8 cellular contexts compared by ENCODE assay signal in genomic region chr4:6574747-6575502, GRCh38. TPM values are rescaled to one million over a fixed set of nuclear protein-coding genes. Genes with fewer than 3 reads are reported as not detected.
DNase-seq lines count a peak whose midpoint lies in the region; ATAC-seq and TF ChIP-seq lines count a peak whose summit lies in the region.

MAN2B2 (plus strand) TSS chr4:6575189; CDS start chr4:6575211, 22 bp downstream.

- peak within 1 kb of the TSS; percentile 92 to 93 for H3K27ac Mint-ChIP-seq in stimulated activated naive CD8-positive, alpha-beta T cell treated with anti-CD3 and anti-CD28 coated beads, Interleukin-15, amount 100 ng/mL, for 72 hours

- no peaks in the 10 kb centered on the region for H3K9me2 ChIP-seq in DOHH2 (replicated peaks; ENCODE audit: control insufficient read depth, low read length)
- no peaks in the 10 kb centered on the region for H3K9me2 ChIP-seq in neural cell (ENCODE audit: insufficient read depth, low read length)

- ATAC-seq in GM21717 (IDR thresholded peaks at IDR 0.05; ENCODE audit: unreplicated experiment), result peak; percentile 93
- peak; percentile 92 for ATAC-seq in stimulated activated naive CD8-positive, alpha-beta T cell treated with anti-CD3 and anti-CD28 coated beads, Interleukin-15, amount 100 ng/mL, for 72 hours

- peak within 1 kb of the TSS; percentile 91 to 95 for H3K4me3 Mint-ChIP-seq in stimulated activated naive CD8-positive, alpha-beta T cell treated with anti-CD3 and anti-CD28 coated beads, Interleukin-15, amount 100 ng/mL, for 72 hours

- H2AFZ ChIP-seq in neural cell (ENCODE audit: low read depth, low read length), result peak within 1 kb of the TSS; percentile 78

- H3K4me2 ChIP-seq in DOHH2 (ENCODE audit: low read length) (peak within 1 kb of the TSS; percentile 97), neural cell (ENCODE audit: low read length) (peak within 1 kb of the TSS; percentile 90)

- H3K4me1 Mint-ChIP-seq in stimulated activated naive CD8-positive, alpha-beta T cell treated with anti-CD3 and anti-CD28 coated beads, Interleukin-15, amount 100 ng/mL, for 72 hours, result peaks cover 18% of the 10 kb centered on the region

- no peak for TF ChIP-seq CTCF in DOHH2 (IDR thresholded peaks at IDR 0.05; ENCODE audit: low read depth, low read length, poor library complexity, severe bottlenecking)
- TF ChIP-seq CTCF in RWPE1 (conservative IDR thresholded peaks at IDR 0.05; ENCODE audit: low read depth), result no peak
- no peak for TF ChIP-seq CTCF in neural cell (IDR thresholded peaks at IDR 0.05; ENCODE audit: poor library complexity, severe bottlenecking)

- peaks cover 11% of the 10 kb centered on the region for H3K4me1 ChIP-seq in DOHH2 (ENCODE audit: control insufficient read depth, low read length)

- POLR2A ChIA-PET in RWPE1 (lab: Yijun Ruan, JAX; ENCODE audit: low non-redundant PET), result no interaction called here

- H3K36me3 ChIP-seq in DOHH2 (ENCODE audit: control insufficient read depth, low read length) (peaks cover 16% of the 10 kb centered on the region), neural cell (ENCODE audit: insufficient read depth, low read length) (no peaks in the 10 kb centered on the region)

- CTCF ChIA-PET in RWPE1 (lab: Yijun Ruan, JAX), result interaction anchor here (0.6 to 1.2 kb wide), 2 partner anchors 311 to 424 kb away, joined by 3 to 4 read pairs; no protein-coding TSS in a partner anchor

- H3K9me3 Mint-ChIP-seq in stimulated activated naive CD8-positive, alpha-beta T cell treated with anti-CD3 and anti-CD28 coated beads, Interleukin-15, amount 100 ng/mL, for 72 hours, result peaks cover 4 to 18% of the 10 kb centered on the region in 2 donors

- TF ChIP-seq RAD21 in neural cell (conservative IDR thresholded peaks at IDR 0.05), result peak; percentile 31

- TF ChIP-seq EP300 in neural cell (conservative IDR thresholded peaks at IDR 0.05; ENCODE audit: poor library complexity, severe bottlenecking), result no peak

- DNase-seq in KG1 (lab: John Stamatoyannopoulos, UW), result peak; percentile 32
- peak; percentile 86 for DNase-seq in RWPE1 (ENCODE audit: low spot score)
- DNase-seq in activated effector memory CD4-positive, alpha-beta T cell treated with Interleukin-2 at 50 U/mL for 16 hours, result peak; percentile 80
- peak; percentile 30 for DNase-seq in fibroblast of the conjunctiva (ENCODE audit: low read depth)
- peak; percentile 77 to 81 for DNase-seq in stimulated activated naive CD8-positive, alpha-beta T cell treated with anti-CD3 and anti-CD28 coated beads, Interleukin-15, amount 100 ng/mL, for 72 hours

- peak within 1 kb of the TSS; percentile 69 for H3K9ac ChIP-seq in neural cell (ENCODE audit: low read length)

- H3K79me2 ChIP-seq in DOHH2 (ENCODE audit: control insufficient read depth, low read length) (peaks cover 9% of the 10 kb centered on the region), neural cell (replicated peaks; ENCODE audit: insufficient read depth, low read length) (no peaks in the 10 kb centered on the region)

- H3K27ac ChIP-seq in DOHH2 (ENCODE audit: low read depth, low read length) (0 out of 2 replicates have a peak within 1 kb of the TSS, but pooled peaks have one; percentile 7), RWPE1 (peak within 1 kb of the TSS; percentile 52), neural cell (ENCODE audit: low read length) (no peak within 1 kb of the TSS)

- H3F3A ChIP-seq in DOHH2 (ENCODE audit: control insufficient read depth, insufficient read depth) (no peaks in the 10 kb centered on the region), neural cell (ENCODE audit: insufficient read depth, low read length, poor library complexity, severe bottlenecking) (no peaks in the 10 kb centered on the region)

- H3K9me3 ChIP-seq in DOHH2 (ENCODE audit: control insufficient read depth, insufficient read depth, low read length) (no peaks in the 10 kb centered on the region), neural cell (ENCODE audit: low read length) (no peaks in the 10 kb centered on the region)

- H3K27me3 Mint-ChIP-seq in stimulated activated naive CD8-positive, alpha-beta T cell treated with anti-CD3 and anti-CD28 coated beads, Interleukin-15, amount 100 ng/mL, for 72 hours, result no peaks in the 10 kb centered on the region

- H3K27me3 ChIP-seq in DOHH2 (ENCODE audit: control insufficient read depth, low read length), result peaks cover 10% of the 10 kb centered on the region
- H3K27me3 ChIP-seq in neural cell (ENCODE audit: insufficient read depth, low read depth, low read length), result no peaks in the 10 kb centered on the region

- H4K20me1 ChIP-seq in DOHH2 (ENCODE audit: control insufficient read depth, insufficient read depth, low read depth, low read length), result no peaks in the 10 kb centered on the region
- H4K20me1 ChIP-seq in neural cell (ENCODE audit: insufficient read depth), result no peaks in the 10 kb centered on the region

- H3K4me3 ChIP-seq in DOHH2 (ENCODE audit: low read length) (peak within 1 kb of the TSS; percentile 95), neural cell (ENCODE audit: low read length) (peak within 1 kb of the TSS; percentile 88)

TF ChIP-seq in neural cell, 6 proteins besides CTCF, POLR2A, EP300 and RAD21:
- TF ChIP-seq SMC3 (conservative IDR thresholded peaks at IDR 0.05; ENCODE audit: poor library complexity) (peak; percentile 25), MXI1 (conservative IDR thresholded peaks at IDR 0.05; ENCODE audit: poor library complexity, severe bottlenecking) (peak; percentile 81), POLR2AphosphoS5 (IDR thresholded peaks at IDR 0.05) (peak; percentile 63), TAF1 (IDR thresholded peaks at IDR 0.05; ENCODE audit: low read depth) (no peak), EZH2 (IDR thresholded peaks at IDR 0.05; ENCODE audit: borderline replicate concordance, insufficient read depth, low read length, poor library complexity, severe bottlenecking) (no peak), REST (IDR thresholded peaks at IDR 0.05; ENCODE audit: borderline replicate concordance) (peak; percentile 15)
TF ChIP-seq in neural cell: peak in this region for 4.

RNA-seq across cellular contexts. Expression of gene MAN2B2, which starts in this region (rescaled TPM):
- polyA plus RNA-seq in neural cell, result 5.2 and 7.5 TPM in 2 replicates
- polyA minus RNA-seq in neural cell, result 10.2 and 12.2 TPM in 2 replicates

Comparison
In these comparisons a context has a peak if more than half of its experiments do, and no peak if none do; other contexts are left out.
1. DNase-seq: peak in every context shown above with its lines; median percentile 86 in RWPE1; 80 in activated effector memory CD4-positive, alpha-beta T cell treated with Interleukin-2 at 50 U/mL for 16 hours; 79 in stimulated activated naive CD8-positive, alpha-beta T cell treated with anti-CD3 and anti-CD28 coated beads, Interleukin-15, amount 100 ng/mL, for 72 hours; 32 in KG1; 30 in fibroblast of the conjunctiva.